8 cellular contexts compared by ENCODE assay signal in genomic region chr6:157021267-157022021, GRCh38.
DNase-seq lines count a peak whose midpoint lies in the region; ATAC-seq, FAIRE-seq and TF ChIP-seq lines count a peak whose summit lies in the region.

No MANE protein-coding gene starts in this region.

- no peaks in the 10 kb centered on the region for H3K36me3 ChIP-seq in kidney (ENCODE audit: control insufficient read depth in 1 of 2, insufficient read depth in 2 of 2, low read length in 2 of 2)

- H3K4me3 ChIP-seq in AG09309 (ENCODE audit: control insufficient read depth, low read depth, low read length) (peak overlapping the region; percentile 84), kidney (ENCODE audit: low read length in 2 of 2) (peak overlapping the region; percentile 75 to 82)

- peak; percentile 67 for DNase-seq in AG09309 (ENCODE audit: low read depth)
- DNase-seq in NCI-H2196 treated with DMSO at 0.1 percent for 48 hours (lab: John Stamatoyannopoulos, UW; ENCODE audit: unreplicated experiment): peak; percentile 18
- DNase-seq in activated CD4-positive, CD25-positive, alpha-beta regulatory T cell treated with anti-CD3 and anti-CD28 coated beads, Interleukin-2, amount 50 U/mL, for 16 hours (ENCODE audit: low read depth, low spot score): peak; percentile 77
- DNase-seq in central memory CD4-positive, alpha-beta T cell: peak; percentile 89
- DNase-seq in kidney: peak; percentile 97
- DNase-seq in stimulated activated CD4-positive, alpha-beta T cell treated with anti-CD3 and anti-CD28 coated beads, Interleukin-15, amount 100 ng/mL, for 1 hour (ENCODE audit: low read depth in 1 of 2, low spot score in 1 of 2): peak; percentile 78

- TF ChIP-seq CTCF in AG09309 (IDR thresholded peaks at IDR 0.05; ENCODE audit: control insufficient read depth, insufficient read depth, low read depth, low read length, missing control alignments) (peak; percentile 24), kidney (IDR thresholded peaks at IDR 0.05; ENCODE audit: borderline replicate concordance, extremely low read depth, insufficient read depth) (peak; percentile 35)

- intact Hi-C loops in kidney (cut with DNase I): no loop called here

- H3K4me1 ChIP-seq in kidney (ENCODE audit: control insufficient read depth in 1 of 2, insufficient read depth in 1 of 2, low read depth in 1 of 2, low read length in 2 of 2): peaks cover 10 to 25% of the 10 kb centered on the region in 2 donors

- peak; percentile 73 for ATAC-seq in GM18868 (IDR thresholded peaks at IDR 0.05; ENCODE audit: unreplicated experiment)
- peak; percentile 70 for ATAC-seq in HG03097 (IDR thresholded peaks at IDR 0.05; ENCODE audit: low FRiP score, unreplicated experiment)

- H3K9me3 ChIP-seq in kidney (ENCODE audit: control insufficient read depth in 1 of 2, low read length in 2 of 2): no peaks in the 10 kb centered on the region

- peak overlapping the region; percentile 67 to 91 for H3K9ac ChIP-seq in kidney (ENCODE audit: low read length in 2 of 2)

- H3K27ac ChIP-seq in kidney (ENCODE audit: low read depth in 2 of 2, low read length in 2 of 2): peak overlapping the region; percentile 98

- FAIRE-seq in kidney (lab: Jason Lieb, UNC): no peak

Comparison
In these comparisons a context has a peak if more than half of its experiments do, and no peak if none do; other contexts are left out.
1. Peak in every context shown above with its lines: DNase-seq, ATAC-seq, H3K4me3 ChIP-seq and H3K27ac ChIP-seq.
2. DNase-seq: peak in every context shown above with its lines; median percentile 97 in kidney; 89 in central memory CD4-positive, alpha-beta T cell; 78 in stimulated activated CD4-positive, alpha-beta T cell treated with anti-CD3 and anti-CD28 coated beads, Interleukin-15, amount 100 ng/mL, for 1 hour; 77 in activated CD4-positive, CD25-positive, alpha-beta regulatory T cell treated with anti-CD3 and anti-CD28 coated beads, Interleukin-2, amount 50 U/mL, for 16 hours; 67 in AG09309; 18 in NCI-H2196 treated with DMSO at 0.1 percent for 48 hours.